11 cellular contexts compared by ENCODE assay signal in genomic region chr13:95924389-95924994, GRCh38.
DNase-seq lines count a peak whose midpoint lies in the region; ATAC-seq and TF ChIP-seq lines count a peak whose summit lies in the region.
"Had no signal": no experiment of that assay in that cellular context is flagged by ENCODE, and none has a peak within 500 bp of the region (broad histone marks: within the 10 kb centered on the region; RNA-seq: fewer than 3 reads in every experiment).

No MANE protein-coding gene starts in this region.

- no peak for TF ChIP-seq CTCF in osteoblast (IDR thresholded peaks at IDR 0.05; ENCODE audit: extremely low read depth, low read depth, low read length)

- ATAC-seq in HG02884 (IDR thresholded peaks at IDR 0.05; ENCODE audit: unreplicated experiment) = no peak
- ATAC-seq: upper lobe of right lung had no signal

- H3K4me2 ChIP-seq in osteoblast (ENCODE audit: insufficient read depth, low read length) = peak overlapping the region; percentile 64

- H3K27me3 ChIP-seq in osteoblast (ENCODE audit: insufficient read depth, low read length) = no peaks in the 10 kb centered on the region
- H3K27me3 ChIP-seq: upper lobe of right lung had no signal

- no peak overlapping the region for H3K4me3 ChIP-seq in osteoblast (ENCODE audit: insufficient read depth, low read length)
- H3K4me3 ChIP-seq: lung, upper lobe of right lung had no signal

- H4K20me1 ChIP-seq in osteoblast (ENCODE audit: insufficient read depth, low read length) = no peaks in the 10 kb centered on the region

- H3K4me1 ChIP-seq in osteoblast (ENCODE audit: insufficient read depth, low read length) = peaks cover 26% of the 10 kb centered on the region
- H3K4me1 ChIP-seq: upper lobe of right lung had no signal

- H3K9me3 ChIP-seq in osteoblast (ENCODE audit: low read depth, low read length) = no peaks in the 10 kb centered on the region
- H3K9me3 ChIP-seq: upper lobe of right lung had no signal

- no peaks in the 10 kb centered on the region for H3K79me2 ChIP-seq in osteoblast (ENCODE audit: insufficient read depth, low read length)

- peak overlapping the region; percentile 84 for H3K27ac ChIP-seq in osteoblast (ENCODE audit: low read depth, low read length)
- H3K27ac ChIP-seq: upper lobe of right lung had no signal

- peak; percentile 39 for DNase-seq in GM04504 (ENCODE audit: low read depth)
- DNase-seq in NCI-H69 (lab: John Stamatoyannopoulos, UW) = peak; percentile 27
- DNase-seq in dedifferentiated amniotic fluid mesenchymal stem cell (ENCODE audit: extremely low spot score) = peak; percentile 86
- peak; percentile 92 for DNase-seq in osteoblast (ENCODE audit: insufficient read length, low spot score, missing footprints)
- DNase-seq in HT-29 (ENCODE audit: low spot score) = no peak
- DNase-seq in stimulated activated CD4-positive, alpha-beta T cell treated with anti-CD3 and anti-CD28 coated beads, Interleukin-1b, Interleukin-23, amount 100 ng/mL, for 48 hours = no peak
- no peak for DNase-seq in effector CD4-positive, alpha-beta T cell
- DNase-seq: RPMI8226, upper lobe of right lung had no signal

- no peaks in the 10 kb centered on the region for H3K36me3 ChIP-seq in osteoblast (ENCODE audit: insufficient read depth, low read length)
- H3K36me3 ChIP-seq: upper lobe of right lung had no signal

- peak overlapping the region; percentile 81 for H2AFZ ChIP-seq in osteoblast (ENCODE audit: low read length)

Comparison
In these comparisons a context has a peak if more than half of its experiments do, and no peak if none do; other contexts are left out.
1. DNase-seq: peak in GM04504 (single experiment), NCI-H69 (single experiment), dedifferentiated amniotic fluid mesenchymal stem cell (single experiment) and osteoblast (single experiment); none in HT-29 (single experiment), stimulated activated CD4-positive, alpha-beta T cell treated with anti-CD3 and anti-CD28 coated beads, Interleukin-1b, Interleukin-23, amount 100 ng/mL, for 48 hours (single experiment) and effector CD4-positive, alpha-beta T cell (single experiment).